In the genomic region with DNA sequence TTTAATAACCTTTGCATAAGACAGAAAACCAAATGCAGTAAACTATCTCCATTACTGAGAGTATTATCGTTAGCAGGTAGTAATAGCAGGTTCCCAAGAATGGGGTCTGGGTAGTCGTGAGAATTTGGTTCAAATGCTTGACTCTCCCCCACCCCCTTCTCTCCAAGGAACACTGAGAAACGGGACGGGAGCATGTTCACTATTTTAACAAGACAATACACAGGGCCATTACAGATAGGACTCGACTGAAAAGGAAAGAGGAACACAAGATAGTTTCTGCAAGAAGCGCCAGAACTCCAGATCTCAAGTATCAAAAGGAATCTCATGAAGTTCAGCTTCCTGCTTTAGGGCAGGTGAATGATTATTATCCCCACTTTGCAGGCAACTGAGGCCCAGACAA, we compare ENCODE assay signal across 1 cellular context.
TF ChIP-seq lines count a peak whose summit lies in the region.

No MANE protein-coding gene starts in this region.

TF ChIP-seq in GM23338, 12 proteins besides CTCF, POLR2A, EP300 and RAD21 (continued from another document):
- TF ChIP-seq, protein P1, sequence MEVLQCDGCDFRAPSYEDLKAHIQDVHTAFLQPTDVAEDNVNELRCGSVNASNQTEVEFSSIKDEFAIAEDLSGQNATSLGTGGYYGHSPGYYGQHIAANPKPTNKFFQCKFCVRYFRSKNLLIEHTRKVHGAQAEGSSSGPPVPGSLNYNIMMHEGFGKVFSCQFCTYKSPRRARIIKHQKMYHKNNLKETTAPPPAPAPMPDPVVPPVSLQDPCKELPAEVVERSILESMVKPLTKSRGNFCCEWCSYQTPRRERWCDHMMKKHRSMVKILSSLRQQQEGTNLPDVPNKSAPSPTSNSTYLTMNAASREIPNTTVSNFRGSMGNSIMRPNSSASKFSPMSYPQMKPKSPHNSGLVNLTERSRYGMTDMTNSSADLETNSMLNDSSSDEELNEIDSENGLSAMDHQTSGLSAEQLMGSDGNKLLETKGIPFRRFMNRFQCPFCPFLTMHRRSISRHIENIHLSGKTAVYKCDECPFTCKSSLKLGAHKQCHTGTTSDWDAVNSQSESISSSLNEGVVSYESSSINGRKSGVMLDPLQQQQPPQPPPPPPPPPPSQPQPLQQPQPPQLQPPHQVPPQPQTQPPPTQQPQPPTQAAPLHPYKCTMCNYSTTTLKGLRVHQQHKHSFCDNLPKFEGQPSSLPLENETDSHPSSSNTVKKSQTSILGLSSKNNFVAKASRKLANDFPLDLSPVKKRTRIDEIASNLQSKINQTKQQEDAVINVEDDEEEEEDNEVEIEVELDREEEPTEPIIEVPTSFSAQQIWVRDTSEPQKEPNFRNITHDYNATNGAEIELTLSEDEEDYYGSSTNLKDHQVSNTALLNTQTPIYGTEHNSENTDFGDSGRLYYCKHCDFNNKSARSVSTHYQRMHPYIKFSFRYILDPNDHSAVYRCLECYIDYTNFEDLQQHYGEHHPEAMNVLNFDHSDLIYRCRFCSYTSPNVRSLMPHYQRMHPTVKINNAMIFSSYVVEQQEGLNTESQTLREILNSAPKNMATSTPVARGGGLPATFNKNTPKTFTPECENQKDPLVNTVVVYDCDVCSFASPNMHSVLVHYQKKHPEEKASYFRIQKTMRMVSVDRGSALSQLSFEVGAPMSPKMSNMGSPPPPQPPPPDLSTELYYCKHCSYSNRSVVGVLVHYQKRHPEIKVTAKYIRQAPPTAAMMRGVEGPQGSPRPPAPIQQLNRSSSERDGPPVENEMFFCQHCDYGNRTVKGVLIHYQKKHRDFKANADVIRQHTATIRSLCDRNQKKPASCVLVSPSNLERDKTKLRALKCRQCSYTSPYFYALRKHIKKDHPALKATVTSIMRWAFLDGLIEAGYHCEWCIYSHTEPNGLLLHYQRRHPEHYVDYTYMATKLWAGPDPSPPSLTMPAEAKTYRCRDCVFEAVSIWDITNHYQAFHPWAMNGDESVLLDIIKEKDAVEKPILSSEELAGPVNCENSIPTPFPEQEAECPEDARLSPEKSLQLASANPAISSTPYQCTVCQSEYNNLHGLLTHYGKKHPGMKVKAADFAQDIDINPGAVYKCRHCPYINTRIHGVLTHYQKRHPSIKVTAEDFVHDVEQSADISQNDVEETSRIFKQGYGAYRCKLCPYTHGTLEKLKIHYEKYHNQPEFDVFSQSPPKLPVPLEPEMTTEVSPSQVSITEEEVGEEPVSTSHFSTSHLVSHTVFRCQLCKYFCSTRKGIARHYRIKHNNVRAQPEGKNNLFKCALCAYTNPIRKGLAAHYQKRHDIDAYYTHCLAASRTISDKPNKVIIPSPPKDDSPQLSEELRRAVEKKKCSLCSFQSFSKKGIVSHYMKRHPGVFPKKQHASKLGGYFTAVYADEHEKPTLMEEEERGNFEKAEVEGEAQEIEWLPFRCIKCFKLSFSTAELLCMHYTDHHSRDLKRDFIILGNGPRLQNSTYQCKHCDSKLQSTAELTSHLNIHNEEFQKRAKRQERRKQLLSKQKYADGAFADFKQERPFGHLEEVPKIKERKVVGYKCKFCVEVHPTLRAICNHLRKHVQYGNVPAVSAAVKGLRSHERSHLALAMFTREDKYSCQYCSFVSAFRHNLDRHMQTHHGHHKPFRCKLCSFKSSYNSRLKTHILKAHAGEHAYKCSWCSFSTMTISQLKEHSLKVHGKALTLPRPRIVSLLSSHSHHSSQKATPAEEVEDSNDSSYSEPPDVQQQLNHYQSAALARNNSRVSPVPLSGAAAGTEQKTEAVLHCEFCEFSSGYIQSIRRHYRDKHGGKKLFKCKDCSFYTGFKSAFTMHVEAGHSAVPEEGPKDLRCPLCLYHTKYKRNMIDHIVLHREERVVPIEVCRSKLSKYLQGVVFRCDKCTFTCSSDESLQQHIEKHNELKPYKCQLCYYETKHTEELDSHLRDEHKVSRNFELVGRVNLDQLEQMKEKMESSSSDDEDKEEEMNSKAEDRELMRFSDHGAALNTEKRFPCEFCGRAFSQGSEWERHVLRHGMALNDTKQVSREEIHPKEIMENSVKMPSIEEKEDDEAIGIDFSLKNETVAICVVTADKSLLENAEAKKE (CRISPR knock-in tag; IDR thresholded peaks at IDR 0.05) = no peak
- TF ChIP-seq, protein P2, sequence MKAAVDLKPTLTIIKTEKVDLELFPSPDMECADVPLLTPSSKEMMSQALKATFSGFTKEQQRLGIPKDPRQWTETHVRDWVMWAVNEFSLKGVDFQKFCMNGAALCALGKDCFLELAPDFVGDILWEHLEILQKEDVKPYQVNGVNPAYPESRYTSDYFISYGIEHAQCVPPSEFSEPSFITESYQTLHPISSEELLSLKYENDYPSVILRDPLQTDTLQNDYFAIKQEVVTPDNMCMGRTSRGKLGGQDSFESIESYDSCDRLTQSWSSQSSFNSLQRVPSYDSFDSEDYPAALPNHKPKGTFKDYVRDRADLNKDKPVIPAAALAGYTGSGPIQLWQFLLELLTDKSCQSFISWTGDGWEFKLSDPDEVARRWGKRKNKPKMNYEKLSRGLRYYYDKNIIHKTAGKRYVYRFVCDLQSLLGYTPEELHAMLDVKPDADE (IDR thresholded peaks at IDR 0.05) = no peak
- TF ChIP-seq, protein P3, sequence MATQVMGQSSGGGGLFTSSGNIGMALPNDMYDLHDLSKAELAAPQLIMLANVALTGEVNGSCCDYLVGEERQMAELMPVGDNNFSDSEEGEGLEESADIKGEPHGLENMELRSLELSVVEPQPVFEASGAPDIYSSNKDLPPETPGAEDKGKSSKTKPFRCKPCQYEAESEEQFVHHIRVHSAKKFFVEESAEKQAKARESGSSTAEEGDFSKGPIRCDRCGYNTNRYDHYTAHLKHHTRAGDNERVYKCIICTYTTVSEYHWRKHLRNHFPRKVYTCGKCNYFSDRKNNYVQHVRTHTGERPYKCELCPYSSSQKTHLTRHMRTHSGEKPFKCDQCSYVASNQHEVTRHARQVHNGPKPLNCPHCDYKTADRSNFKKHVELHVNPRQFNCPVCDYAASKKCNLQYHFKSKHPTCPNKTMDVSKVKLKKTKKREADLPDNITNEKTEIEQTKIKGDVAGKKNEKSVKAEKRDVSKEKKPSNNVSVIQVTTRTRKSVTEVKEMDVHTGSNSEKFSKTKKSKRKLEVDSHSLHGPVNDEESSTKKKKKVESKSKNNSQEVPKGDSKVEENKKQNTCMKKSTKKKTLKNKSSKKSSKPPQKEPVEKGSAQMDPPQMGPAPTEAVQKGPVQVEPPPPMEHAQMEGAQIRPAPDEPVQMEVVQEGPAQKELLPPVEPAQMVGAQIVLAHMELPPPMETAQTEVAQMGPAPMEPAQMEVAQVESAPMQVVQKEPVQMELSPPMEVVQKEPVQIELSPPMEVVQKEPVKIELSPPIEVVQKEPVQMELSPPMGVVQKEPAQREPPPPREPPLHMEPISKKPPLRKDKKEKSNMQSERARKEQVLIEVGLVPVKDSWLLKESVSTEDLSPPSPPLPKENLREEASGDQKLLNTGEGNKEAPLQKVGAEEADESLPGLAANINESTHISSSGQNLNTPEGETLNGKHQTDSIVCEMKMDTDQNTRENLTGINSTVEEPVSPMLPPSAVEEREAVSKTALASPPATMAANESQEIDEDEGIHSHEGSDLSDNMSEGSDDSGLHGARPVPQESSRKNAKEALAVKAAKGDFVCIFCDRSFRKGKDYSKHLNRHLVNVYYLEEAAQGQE (IDR thresholded peaks at IDR 0.05; ENCODE audit: unreplicated experiment) = no peak
